Comparison of ENCODE assay signal across 8 cellular contexts in the genomic region with DNA sequence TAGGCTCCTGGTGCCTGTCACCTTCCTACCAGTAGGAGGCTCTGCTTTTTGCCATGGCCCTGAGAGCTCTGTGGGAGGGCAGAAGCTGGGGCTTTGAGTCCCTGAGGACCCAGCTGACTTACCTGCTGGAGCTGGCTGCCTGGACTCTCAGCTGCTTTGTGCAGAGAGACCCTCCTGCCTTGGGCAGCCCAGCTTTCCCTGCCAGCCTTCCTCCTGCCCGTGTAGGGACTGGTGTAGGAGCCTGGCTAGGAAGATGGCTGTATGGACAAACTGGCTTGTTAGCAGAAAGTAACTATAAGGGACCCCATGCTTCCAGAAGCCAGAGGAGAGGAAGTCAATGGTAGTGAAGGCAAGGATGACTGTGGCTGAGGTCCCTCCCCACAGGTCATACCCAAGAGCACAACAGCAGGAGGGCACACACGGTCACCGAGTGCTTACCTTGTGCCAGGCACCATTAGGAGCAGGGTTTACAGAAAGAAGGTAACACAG. TPM values are rescaled to one million over a fixed set of nuclear protein-coding genes. Genes with fewer than 3 reads are reported as not detected.
A peak's percentile ranks its signal among the peaks of the same experiment; 100 is the strongest.
DNase-seq lines count a peak whose midpoint lies in the region; ATAC-seq and TF ChIP-seq lines count a peak whose summit lies in the region.

No MANE protein-coding gene starts in this region.

- peaks cover 0 to 15% (median 7%) of the 10 kb centered on the region in 5 donors for H3K27me3 Mint-ChIP-seq in naive thymus-derived CD4-positive, alpha-beta T cell

- no peaks in the 10 kb centered on the region for H3K27me3 ChIP-seq in Panc1 (ENCODE audit: control insufficient read depth, insufficient read depth, low read length)
- no peaks in the 10 kb centered on the region for H3K27me3 ChIP-seq in naive thymus-derived CD4-positive, alpha-beta T cell (ENCODE audit: control insufficient read depth in 2 of 2, insufficient read depth in 2 of 2, low read length in 2 of 2)

- H3K4me3 Mint-ChIP-seq in naive thymus-derived CD4-positive, alpha-beta T cell: no peak overlapping the region

- peaks cover 3 to 21% (median 12%) of the 10 kb centered on the region in 5 donors for H3K36me3 Mint-ChIP-seq in naive thymus-derived CD4-positive, alpha-beta T cell

- H3K36me3 ChIP-seq in Panc1 (ENCODE audit: control insufficient read depth, insufficient read depth, low read length): peaks cover 6% of the 10 kb centered on the region; the same call in 1 of the 2 replicates
- peaks cover 12 to 49% (median 18%) of the 10 kb centered on the region in 3 experiments for H3K36me3 ChIP-seq in naive thymus-derived CD4-positive, alpha-beta T cell (ENCODE audit: control insufficient read depth in 2 of 3, insufficient read depth in 3 of 3, low read length in 3 of 3)

- peak; percentile 72; the same call in 1 of the 2 replicates for TF ChIP-seq CTCF in Panc1 (IDR thresholded peaks at IDR 0.05)

- no peak for DNase-seq in activated CD4-positive, CD25-positive, alpha-beta regulatory T cell treated with anti-CD3 and anti-CD28 coated beads, Interleukin-2, amount 50 U/mL, for 72 hours
- no peak for DNase-seq in Panc1 (ENCODE audit: low read depth, low spot score)
- peak; percentile 71 for DNase-seq in ecto neural progenitor cell (ENCODE audit: low spot score)
- peak in 3 of 9 donors; percentile 17 to 32 (median 23) for DNase-seq in naive thymus-derived CD4-positive, alpha-beta T cell
- no peak for DNase-seq in MV-4-11 (lab: John Stamatoyannopoulos, UW)
- DNase-seq in medulla oblongata (ENCODE audit: extremely low spot score): no peak

- peak; percentile 62 to 65 for ATAC-seq in activated CD4-positive, CD25-positive, alpha-beta regulatory T cell treated with anti-CD3 and anti-CD28 coated beads, Interleukin-2, amount 50 U/mL, for 24 hours
- ATAC-seq in HG02973 (IDR thresholded peaks at IDR 0.05; ENCODE audit: unreplicated experiment): peak; percentile 58
- peak; percentile 75 for ATAC-seq in Panc1
- peak; percentile 76 for ATAC-seq in naive thymus-derived CD4-positive, alpha-beta T cell

- H3K4me1 Mint-ChIP-seq in naive thymus-derived CD4-positive, alpha-beta T cell: peaks cover 16 to 32% (median 22%) of the 10 kb centered on the region in 7 donors

- H3K27ac Mint-ChIP-seq in naive thymus-derived CD4-positive, alpha-beta T cell: peak overlapping the region in 7 of 9 donors; percentile 29 to 82 (median 69)

- BruUV-seq in Panc1 (replicated peaks; lab: Mats Ljungman, UMichigan): no TSS peak

- H3K4me3 ChIP-seq in Panc1 (ENCODE audit: low read depth in 2 of 2, low read length in 2 of 2): no peak overlapping the region
- no peak overlapping the region for H3K4me3 ChIP-seq in naive thymus-derived CD4-positive, alpha-beta T cell (ENCODE audit: low read length)

- peaks cover 0 to 1% (median 0%) of the 10 kb centered on the region in 11 donors for H3K9me3 Mint-ChIP-seq in naive thymus-derived CD4-positive, alpha-beta T cell

- intact Hi-C loops in Panc1 (cut with micrococcal nuclease; ENCODE audit: unreplicated experiment): no loop called here
- intact Hi-C loops in naive thymus-derived CD4-positive, alpha-beta T cell (cut with micrococcal nuclease): loop anchor here (1.0 kb wide), 2 partner anchors 10 to 294 kb away; a partner anchor contains a TSS

- CTCF ChIA-PET in Panc1 (lab: Charles Lee): interaction anchor here (0.6 to 1.4 kb wide), 3 partner anchors 23 to 198 kb away, joined by 3 to 5 read pairs (median 5); a partner anchor contains a TSS
- CTCF ChIA-PET in naive thymus-derived CD4-positive, alpha-beta T cell (lab: Charles Lee): interaction anchor here (0.6 to 1.2 kb wide), 3 partner anchors 13 to 161 kb away, joined by 3 to 4 read pairs (median 3); no protein-coding TSS in a partner anchor

- H3K27ac ChIP-seq in Panc1 (ENCODE audit: low read length): no peak overlapping the region
- no peak overlapping the region for H3K27ac ChIP-seq in naive thymus-derived CD4-positive, alpha-beta T cell (ENCODE audit: low read depth, low read length)

- no peaks in the 10 kb centered on the region; the same call in 1 of the 2 replicates for H3K4me1 ChIP-seq in Panc1 (ENCODE audit: control insufficient read depth, insufficient read depth, low read length)
- peaks cover 5 to 12% of the 10 kb centered on the region in 2 donors for H3K4me1 ChIP-seq in naive thymus-derived CD4-positive, alpha-beta T cell (ENCODE audit: control insufficient read depth in 2 of 2, insufficient read depth in 2 of 2, low read length in 2 of 2)

- in situ Hi-C loops in Panc1 (cut with HindIII; ENCODE audit: low pct_unique_long_range_greater_than_20kb, low sequenced_read_pairs): no loop called here

- no peaks in the 10 kb centered on the region for H3K9me3 ChIP-seq in Panc1 (ENCODE audit: control insufficient read depth, insufficient read depth, low read depth, low read length)
- no peaks in the 10 kb centered on the region for H3K9me3 ChIP-seq in naive thymus-derived CD4-positive, alpha-beta T cell (ENCODE audit: control insufficient read depth in 2 of 3, low read length in 3 of 3)

- POLR2A ChIA-PET in Panc1 (lab: Charles Lee): no interaction called here
- POLR2A ChIA-PET in naive thymus-derived CD4-positive, alpha-beta T cell (lab: Charles Lee): interaction anchor here (1.1 kb wide), 1 partner anchor 14 kb away, joined by 3 read pairs; no protein-coding TSS in a partner anchor

RNA-seq across cellular contexts. Expression of a gene that starts 9.7 kb away (rescaled TPM):
- 4.1 TPM for total RNA-seq in Panc1 (2021; ENCODE audit: unreplicated experiment)
- polyA plus RNA-seq in Panc1 (2012; ENCODE audit: insufficient read length): 5.1 TPM
- total RNA-seq in naive thymus-derived CD4-positive, alpha-beta T cell: 1 to 10 TPM; 3.0 to 6.4 (median 3.2) TPM
- 1 to 10 TPM in 1 of 2 donors, under 1 TPM in 1; 0.17 to 1.3 TPM for polyA plus RNA-seq in naive thymus-derived CD4-positive, alpha-beta T cell

RNA-seq across cellular contexts. Expression of a gene that starts 25.9 kb away (rescaled TPM):
- 115 TPM for total RNA-seq in Panc1 (2021; ENCODE audit: unreplicated experiment)
- 126 TPM for polyA plus RNA-seq in Panc1 (2012; ENCODE audit: insufficient read length)
- 100 to 1,000 TPM; 110 to 173 (median 135) TPM for total RNA-seq in naive thymus-derived CD4-positive, alpha-beta T cell
- polyA plus RNA-seq in naive thymus-derived CD4-positive, alpha-beta T cell: 100 to 1,000 TPM; 134 to 179 TPM

RNA-seq across cellular contexts. Expression of a gene that starts 43.3 kb away (rescaled TPM):
- 40.6 TPM for total RNA-seq in Panc1 (2021; ENCODE audit: unreplicated experiment)
- 22.9 TPM for polyA plus RNA-seq in Panc1 (2012; ENCODE audit: insufficient read length)
- 10 to 100 TPM in 1 of 5 experiments, 1 to 10 TPM in 1, under 1 TPM in 2, not detected in 1; 0.38 to 16.1 (median 1.3) TPM for total RNA-seq in naive thymus-derived CD4-positive, alpha-beta T cell
- polyA plus RNA-seq in naive thymus-derived CD4-positive, alpha-beta T cell: under 1 TPM in 1 of 2 donors, not detected in 1; 0.67 TPM
